21 cellular contexts compared by ENCODE assay signal in genomic region chrX:127908369-127908768, GRCh38.
DNase-seq lines count a peak whose midpoint lies in the region; ATAC-seq, FAIRE-seq and TF ChIP-seq lines count a peak whose summit lies in the region.
"Had no signal": no experiment of that assay in that cellular context is flagged by ENCODE, and none has a peak within 500 bp of the region (broad histone marks: within the 10 kb centered on the region; RNA-seq: fewer than 3 reads in every experiment).

No MANE protein-coding gene starts in this region.

- WGBS in A549 (ENCODE audit: missing lambda C conversion rate), result 40% methylated on average over 6 of the region's 6 CpGs

- no peak overlapping the region for H3K4me2 ChIP-seq in A549

- no peaks in the 10 kb centered on the region for H3K9me3 ChIP-seq in A549
- H3K9me3 ChIP-seq in CD8-positive, alpha-beta memory T cell (ENCODE audit: low read length), result no peaks in the 10 kb centered on the region
- H3K9me3 ChIP-seq: Caco-2 had no signal

- no peak for TF ChIP-seq CTCF in A549 (IDR thresholded peaks at IDR 0.05)

- no peak for TF ChIP-seq EP300 in A549 (IDR thresholded peaks at IDR 0.05)

- no peak overlapping the region for H3K4me3 Mint-ChIP-seq in CD8-positive, alpha-beta memory T cell
- H3K4me3 Mint-ChIP-seq in stimulated activated memory B cell treated with anti-CD40 and anti-IgM and Interleukin-4, amounts not matched to agents 10 μg/mL and 1 μg/mL and 100 μg/mL, for 72 hours, result no peak overlapping the region
- H3K4me3 Mint-ChIP-seq: CD4-positive, alpha-beta memory T cell; H9 had no signal

- no peaks in the 10 kb centered on the region for H3K27me3 ChIP-seq in CD8-positive, alpha-beta memory T cell (ENCODE audit: insufficient read depth, low read length, poor library complexity, severe bottlenecking)

- TF ChIP-seq RAD21 in A549 (conservative IDR thresholded peaks at IDR 0.05 in 1 of 2, IDR thresholded peaks at IDR 0.05 in 1 of 2), result no peak

- CTCF ChIA-PET in A549 (lab: Yijun Ruan, JAX) (no interaction called here), HEK293T (lab: Yijun Ruan, JAX) (no interaction called here)
- CTCF ChIA-PET in CD8-positive, alpha-beta memory T cell (lab: Charles Lee), result no interaction called here

- H3K27ac ChIP-seq in A549, result no peak overlapping the region
- H3K27ac ChIP-seq in CD8-positive, alpha-beta memory T cell (ENCODE audit: low read depth, low read length), result no peak overlapping the region
- H3K27ac ChIP-seq: 22Rv1, GM23248 had no signal

- no peaks in the 10 kb centered on the region for H3K36me3 Mint-ChIP-seq in CD8-positive, alpha-beta memory T cell
- no peaks in the 10 kb centered on the region for H3K36me3 Mint-ChIP-seq in stimulated activated memory B cell treated with anti-CD40 and anti-IgM and Interleukin-4, amounts not matched to agents 10 μg/mL and 1 μg/mL and 100 μg/mL, for 72 hours
- H3K36me3 Mint-ChIP-seq: CD4-positive, alpha-beta memory T cell had no signal

- H3K4me1 ChIP-seq in A549, result no peaks in the 10 kb centered on the region
- no peaks in the 10 kb centered on the region for H3K4me1 ChIP-seq in CD8-positive, alpha-beta memory T cell (ENCODE audit: insufficient read depth, low read length)
- H3K4me1 ChIP-seq: Caco-2 had no signal

- H3K9me3 Mint-ChIP-seq in CD8-positive, alpha-beta memory T cell, result peaks cover 0 to 3% (median 0%) of the 10 kb centered on the region in 5 donors
- H3K9me3 Mint-ChIP-seq in stimulated activated memory B cell treated with anti-CD40 and anti-IgM and Interleukin-4, amounts not matched to agents 10 μg/mL and 1 μg/mL and 100 μg/mL, for 72 hours, result peaks cover 6% of the 10 kb centered on the region

- no peaks in the 10 kb centered on the region for H3K36me3 ChIP-seq in CD8-positive, alpha-beta memory T cell (ENCODE audit: insufficient read depth, low read length)

- ATAC-seq in A549 (no peak), Right ventricle myocardium inferior (no peak), left lobe of liver (no peak)
- ATAC-seq in stimulated activated memory B cell treated with anti-CD40 and anti-IgM and Interleukin-4, amounts not matched to agents 10 μg/mL and 1 μg/mL and 100 μg/mL, for 72 hours, result no peak
- ATAC-seq: GM12878, HCT116 had no signal

- H3K27me3 Mint-ChIP-seq in CD8-positive, alpha-beta memory T cell, result no peaks in the 10 kb centered on the region
- H3K27me3 Mint-ChIP-seq in stimulated activated memory B cell treated with anti-CD40 and anti-IgM and Interleukin-4, amounts not matched to agents 10 μg/mL and 1 μg/mL and 100 μg/mL, for 72 hours, result no peaks in the 10 kb centered on the region
- H3K27me3 Mint-ChIP-seq: CD4-positive, alpha-beta memory T cell had no signal

- FAIRE-seq in A549 (lab: Jason Lieb, UNC), result peak; percentile 49
- FAIRE-seq: A204.1, GM12878, GM19239 had no signal

- POLR2A ChIA-PET in A549 (lab: Yijun Ruan, JAX), result no interaction called here
- POLR2A ChIA-PET in HEK293T (lab: Yijun Ruan, JAX), result interaction anchor here (2.3 kb wide), 1 partner anchor 30 kb away, joined by 6 read pairs; no protein-coding TSS in a partner anchor
- POLR2A ChIA-PET in CD8-positive, alpha-beta memory T cell (lab: Charles Lee), result no interaction called here

- H3K27ac Mint-ChIP-seq in CD8-positive, alpha-beta memory T cell, result no peak overlapping the region
- no peak overlapping the region for H3K27ac Mint-ChIP-seq in stimulated activated memory B cell treated with anti-CD40 and anti-IgM and Interleukin-4, amounts not matched to agents 10 μg/mL and 1 μg/mL and 100 μg/mL, for 72 hours
- H3K27ac Mint-ChIP-seq: CD4-positive, alpha-beta memory T cell; H9 had no signal

- intact Hi-C loops in Right ventricle myocardium inferior (cut with DNase I), result no loop called here

- no peak overlapping the region for H3K4me3 ChIP-seq in A549
- no peak overlapping the region for H3K4me3 ChIP-seq in CD8-positive, alpha-beta memory T cell (ENCODE audit: low read length)
- H3K4me3 ChIP-seq: GM12878, GM23248 had no signal

- no peak for DNase-seq in A549 (ENCODE audit: low read depth in 1 of 2, low spot score in 1 of 2)
- peak; percentile 40 for DNase-seq in HEK293T (ENCODE audit: extremely low spot score)
- DNase-seq in SK-N-DZ (ENCODE audit: low spot score), result peak; percentile 1
- DNase-seq in left kidney (ENCODE audit: low read depth, low spot score), result peak; percentile 6
- DNase-seq in CD8-positive, alpha-beta memory T cell, result no peak
- no peak for DNase-seq in Right ventricle myocardium inferior (ENCODE audit: missing footprints)
- no peak for DNase-seq in left lobe of liver (ENCODE audit: low spot score)
- DNase-seq: C1 segment of cervical spinal cord; Caco-2; CD4-positive, alpha-beta memory T cell; DMS153; DND-41; GDM1; GM23248; H9 had no signal

- H3K4me1 Mint-ChIP-seq in CD8-positive, alpha-beta memory T cell, result no peaks in the 10 kb centered on the region
- H3K4me1 Mint-ChIP-seq in stimulated activated memory B cell treated with anti-CD40 and anti-IgM and Interleukin-4, amounts not matched to agents 10 μg/mL and 1 μg/mL and 100 μg/mL, for 72 hours, result no peaks in the 10 kb centered on the region
- H3K4me1 Mint-ChIP-seq: CD4-positive, alpha-beta memory T cell; H9 had no signal

- no peak for TF ChIP-seq POLR2A in A549 (IDR thresholded peaks at IDR 0.05; ENCODE audit: low read length)

TF ChIP-seq in A549, 52 proteins besides CTCF, POLR2A, EP300 and RAD21 (continues in another document):
- TF ChIP-seq POLR2AphosphoS2 (conservative IDR thresholded peaks at IDR 0.05; ENCODE audit: low read length) (no peak), ATOH8 (CRISPR knock-in tag; IDR thresholded peaks at IDR 0.05; ENCODE audit: low read depth) (no peak), HDAC2 (IDR thresholded peaks at IDR 0.05) (no peak), FOSB (CRISPR knock-in tag; IDR thresholded peaks at IDR 0.05) (no peak), PHF8 (IDR thresholded peaks at IDR 0.05; ENCODE audit: borderline replicate concordance, low read depth) (no peak), SREBF2 (IDR thresholded peaks at IDR 0.05) (no peak), PBX3 (IDR thresholded peaks at IDR 0.05) (no peak), ZSCAN20 (CRISPR knock-in tag; IDR thresholded peaks at IDR 0.05) (no peak), ZNF302 (CRISPR knock-in tag; IDR thresholded peaks at IDR 0.05) (no peak), BHLHE40 (IDR thresholded peaks at IDR 0.05; ENCODE audit: low read depth, low read length) (no peak), KDM1A (IDR thresholded peaks at IDR 0.05; ENCODE audit: low read depth) (no peak)
- TF ChIP-seq, protein P1, sequence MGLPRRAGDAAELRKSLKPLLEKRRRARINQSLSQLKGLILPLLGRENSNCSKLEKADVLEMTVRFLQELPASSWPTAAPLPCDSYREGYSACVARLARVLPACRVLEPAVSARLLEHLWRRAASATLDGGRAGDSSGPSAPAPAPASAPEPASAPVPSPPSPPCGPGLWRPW (IDR thresholded peaks at IDR 0.05), result no peak

TF ChIP-seq in HEK293T, 16 proteins besides CTCF, POLR2A, EP300 and RAD21:
- TF ChIP-seq TARDBP (IDR thresholded peaks at IDR 0.05) (0 out of 2 replicates have a peak, but pooled peaks have one; percentile 47), FOXA1 (IDR thresholded peaks at IDR 0.05) (no peak), ELF4 (IDR thresholded peaks at IDR 0.05) (no peak), BHLHE40 (IDR thresholded peaks at IDR 0.05; ENCODE audit: borderline replicate concordance) (peak; percentile 58), ARNT (IDR thresholded peaks at IDR 0.05) (peak; percentile 100), NFRKB (IDR thresholded peaks at IDR 0.05) (no peak), PKNOX1 (IDR thresholded peaks at IDR 0.05) (peak; percentile 98), SUZ12 (IDR thresholded peaks at IDR 0.05) (no peak), ZNF384 (IDR thresholded peaks at IDR 0.05) (peak; percentile 56; the same call in 1 of the 2 replicates), SP1 (IDR thresholded peaks at IDR 0.05) (no peak), CTBP1 (IDR thresholded peaks at IDR 0.05; ENCODE audit: borderline replicate concordance) (peak; percentile 100), FOXM1 (IDR thresholded peaks at IDR 0.05; ENCODE audit: borderline replicate concordance) (peak; percentile 78; the same call in 1 of the 2 replicates), HDGF (IDR thresholded peaks at IDR 0.05; ENCODE audit: borderline replicate concordance) (no peak), LEF1 (IDR thresholded peaks at IDR 0.05; ENCODE audit: borderline replicate concordance) (peak; percentile 98), L3MBTL2 (conservative IDR thresholded peaks at IDR 0.05) (no peak), FOXK2 (IDR thresholded peaks at IDR 0.05) (no peak)

Comparison
In these comparisons a context has a peak if more than half of its experiments do, and no peak if none do; other contexts are left out.
1. DNase-seq: peak in HEK293T (single experiment), SK-N-DZ (single experiment) and left kidney (single experiment); none in A549 (0 of 2), CD8-positive, alpha-beta memory T cell (0 of 5), Right ventricle myocardium inferior (single experiment) and left lobe of liver (single experiment).